ENCODE assay signal across 20 cellular contexts in genomic region chr15:41546846-41547786, GRCh38. TPM values are rescaled to one million over a fixed set of nuclear protein-coding genes. Genes with fewer than 3 reads are reported as not detected.
A peak's percentile ranks its signal among the peaks of the same experiment; 100 is the strongest.
DNase-seq lines count a peak whose midpoint lies in the region; ATAC-seq, FAIRE-seq and TF ChIP-seq lines count a peak whose summit lies in the region.
"Had no signal": no experiment of that assay in that cellular context is flagged by ENCODE, and none has a peak within 500 bp of the region (broad histone marks: within the 10 kb centered on the region; RNA-seq: fewer than 3 reads in every experiment).

No MANE protein-coding gene starts in this region.

- peaks cover 5% of the 10 kb centered on the region for H3K4me1 ChIP-seq in astrocyte (ENCODE audit: insufficient read depth, low read length)

- peaks cover 23% of the 10 kb centered on the region for H3K4me1 Mint-ChIP-seq in HFFc6 (ENCODE audit: low read depth)
- H3K4me1 Mint-ChIP-seq in astrocyte (ENCODE audit: low read depth, unreplicated experiment), result no peaks in the 10 kb centered on the region

- H3K79me2 ChIP-seq in astrocyte (ENCODE audit: insufficient read depth, low read length), result peaks cover 14% of the 10 kb centered on the region

- no peak for FAIRE-seq in astrocyte (lab: Jason Lieb, UNC)
- FAIRE-seq: colon, keratinocyte had no signal

- peaks cover 5% of the 10 kb centered on the region; the same call in 1 of the 2 replicates for H3K27me3 Mint-ChIP-seq in HFFc6 (ENCODE audit: insufficient read depth)
- no peaks in the 10 kb centered on the region for H3K27me3 Mint-ChIP-seq in astrocyte (ENCODE audit: low read depth, unreplicated experiment)
- H3K27me3 Mint-ChIP-seq: activated naive CD8-positive, alpha-beta T cell; stimulated activated memory B cell treated with anti-CD40 and anti-IgM and Interleukin-4, amounts not matched to agents 10 μg/mL and 1 μg/mL and 100 μg/mL, for 72 hours had no signal

- peak overlapping the region; percentile 76 for H3K27ac Mint-ChIP-seq in HFFc6
- peak overlapping the region; percentile 41 for H3K27ac Mint-ChIP-seq in astrocyte (ENCODE audit: unreplicated experiment)
- H3K27ac Mint-ChIP-seq: activated naive CD8-positive, alpha-beta T cell; stimulated activated memory B cell treated with anti-CD40 and anti-IgM and Interleukin-4, amounts not matched to agents 10 μg/mL and 1 μg/mL and 100 μg/mL, for 72 hours; WTC11 had no signal

- no peak overlapping the region for H3K4me3 ChIP-seq in AG10803 (ENCODE audit: low read length)
- no peak overlapping the region for H3K4me3 ChIP-seq in astrocyte (ENCODE audit: insufficient read depth, low read depth, low read length)

- no peak overlapping the region for H3K9ac ChIP-seq in astrocyte (ENCODE audit: low read length)

- no peak for ATAC-seq in GM18909 (IDR thresholded peaks at IDR 0.05; ENCODE audit: poor library complexity, unreplicated experiment)
- ATAC-seq: stimulated activated memory B cell treated with anti-CD40 and anti-IgM and Interleukin-4, amounts not matched to agents 10 μg/mL and 1 μg/mL and 100 μg/mL, for 72 hours; WTC11 had no signal

- H3K4me2 ChIP-seq in astrocyte (ENCODE audit: low read length), result peak overlapping the region; percentile 11

- no peaks in the 10 kb centered on the region for H4K20me1 ChIP-seq in astrocyte (ENCODE audit: insufficient read depth, low read length)

- H2AFZ ChIP-seq in astrocyte (ENCODE audit: low read depth, low read length), result no peak overlapping the region

- H3K27me3 ChIP-seq in astrocyte (ENCODE audit: insufficient read depth, low read length), result no peaks in the 10 kb centered on the region

- TF ChIP-seq CTCF in AG10803 (conservative IDR thresholded peaks at IDR 0.05; ENCODE audit: low read length) (no peak), HFFc6 (IDR thresholded peaks at IDR 0.05) (no peak), astrocyte (IDR thresholded peaks at IDR 0.05; ENCODE audit: insufficient read depth, low read depth, low read length) (no peak), GM10266 (IDR thresholded peaks at IDR 0.05; ENCODE audit: control insufficient read depth, insufficient read depth, low read depth, missing control alignments) (no peak)

- H3K4me3 Mint-ChIP-seq in HFFc6 (no peak overlapping the region), astrocyte (ENCODE audit: unreplicated experiment) (no peak overlapping the region)
- H3K4me3 Mint-ChIP-seq: activated naive CD8-positive, alpha-beta T cell; stimulated activated memory B cell treated with anti-CD40 and anti-IgM and Interleukin-4, amounts not matched to agents 10 μg/mL and 1 μg/mL and 100 μg/mL, for 72 hours; WTC11 had no signal

- no peaks in the 10 kb centered on the region for H3K9me3 ChIP-seq in astrocyte (ENCODE audit: insufficient read depth, low read depth, low read length)

- DNase-seq in AG10803 (ENCODE audit: low read depth) (peak; percentile 62), HFFc6 (peak; percentile 78), astrocyte (ENCODE audit: low read depth) (peak; percentile 39), glomerular visceral epithelial cell (ENCODE audit: extremely low spot score) (peak; percentile 50), substantia nigra (lab: John Stamatoyannopoulos, UW) (no peak), GM10266 (ENCODE audit: extremely low spot score) (no peak), NCI-H128 (lab: John Stamatoyannopoulos, UW; ENCODE audit: unreplicated experiment) (no peak)
- DNase-seq: activated CD8-positive, alpha-beta memory T cell treated with anti-CD3 and anti-CD28 coated beads, Interleukin-2, amount 50 U/mL, for 48 hours; C1 segment of cervical spinal cord; GDM1; NCI-H2081; retina; stimulated activated CD4-positive, alpha-beta T cell treated with anti-CD3 and anti-CD28 coated beads, Interleukin-4, amount 100 ng/mL, for 24 hours had no signal

- H3K36me3 ChIP-seq in astrocyte (ENCODE audit: insufficient read depth, low read length), result no peaks in the 10 kb centered on the region

- H3K9me3 Mint-ChIP-seq in HFFc6 (no peaks in the 10 kb centered on the region), astrocyte (ENCODE audit: unreplicated experiment) (no peaks in the 10 kb centered on the region)
- H3K9me3 Mint-ChIP-seq: stimulated activated memory B cell treated with anti-CD40 and anti-IgM and Interleukin-4, amounts not matched to agents 10 μg/mL and 1 μg/mL and 100 μg/mL, for 72 hours; WTC11 had no signal

- no peak overlapping the region for H3K27ac ChIP-seq in astrocyte (ENCODE audit: low read depth, low read length)
- H3K27ac ChIP-seq in substantia nigra (ENCODE audit: low read depth, low read length, poor library complexity, severe bottlenecking), result no peak overlapping the region

- H3K36me3 Mint-ChIP-seq in HFFc6 (ENCODE audit: low read depth) (peaks cover 4% of the 10 kb centered on the region; the same call in 1 of the 2 replicates), astrocyte (ENCODE audit: low read depth, unreplicated experiment) (no peaks in the 10 kb centered on the region)
- H3K36me3 Mint-ChIP-seq: activated naive CD8-positive, alpha-beta T cell; stimulated activated memory B cell treated with anti-CD40 and anti-IgM and Interleukin-4, amounts not matched to agents 10 μg/mL and 1 μg/mL and 100 μg/mL, for 72 hours; WTC11 had no signal

RNA-seq across cellular contexts. Expression of gene RPAP1, which starts 3.1 kb away (rescaled TPM):
- 10 to 100 TPM; 27.3 to 39.4 (median 32.2) TPM for total RNA-seq in HFFc6 (2021; fragmentation: NEBNext Ultra II Directional; extraction: Animal tissue kit (Norgen Biotek cat#: 25700))
- 35.9 and 39.1 TPM in 2 replicates for total RNA-seq in astrocyte

RNA-seq across cellular contexts. Expression of gene TYRO3, which starts 11.9 kb away (rescaled TPM):
- 10 to 100 TPM; 16.6 to 27.6 (median 21.9) TPM for total RNA-seq in HFFc6 (2021; fragmentation: NEBNext Ultra II Directional; extraction: Animal tissue kit (Norgen Biotek cat#: 25700))
- total RNA-seq in astrocyte, result 28.5 and 34.0 TPM in 2 replicates

RNA-seq across cellular contexts. Expression of gene LTK, which starts 33.5 kb away (rescaled TPM):
- 1 to 10 TPM in 4 of 6 experiments, under 1 TPM in 2; 0.19 to 1.8 (median 1.2) TPM for total RNA-seq in HFFc6 (2021; fragmentation: NEBNext Ultra II Directional; extraction: Animal tissue kit (Norgen Biotek cat#: 25700))
- 0.14 TPM in 1 of 2 replicates, not detected in the other for total RNA-seq in astrocyte
- total RNA-seq: SK-MEL-5 had no signal

RNA-seq across cellular contexts. Expression of gene ITPKA, which starts 53.4 kb away (rescaled TPM):
- 1 to 10 TPM; 1.2 to 2.4 (median 2.3) TPM for total RNA-seq in HFFc6 (2021; fragmentation: NEBNext Ultra II Directional; extraction: Animal tissue kit (Norgen Biotek cat#: 25700))
- 1.0 and 1.2 TPM in 2 replicates for total RNA-seq in astrocyte

Comparison
In these comparisons a context has a peak if more than half of its experiments do, and no peak if none do; other contexts are left out.
1. DNase-seq: peak in AG10803 (single experiment), HFFc6 (single experiment), astrocyte (single experiment) and glomerular visceral epithelial cell (single experiment); none in substantia nigra (0 of 49), GM10266 (single experiment) and NCI-H128 (single experiment).